Comparison of ENCODE assay signal across 1 cellular context in genomic region chr1:7784492-7785071, GRCh38.
TF ChIP-seq lines count a peak whose summit lies in the region.

No MANE protein-coding gene starts in this region.

TF ChIP-seq in GM23338, 12 proteins besides CTCF, POLR2A, EP300 and RAD21 (continued from another document):
- no peak for TF ChIP-seq ZNF462 (CRISPR knock-in tag; IDR thresholded peaks at IDR 0.05)
- TF ChIP-seq ZNF114 (CRISPR knock-in tag; IDR thresholded peaks at IDR 0.05) = no peak
- no peak for TF ChIP-seq ZNF331 (CRISPR knock-in tag; IDR thresholded peaks at IDR 0.05; ENCODE audit: low read depth)
- no peak for TF ChIP-seq EZH2 (IDR thresholded peaks at IDR 0.05; ENCODE audit: low read depth, unreplicated experiment)
- TF ChIP-seq EZH2phosphoT487 (IDR thresholded peaks at IDR 0.05; ENCODE audit: unreplicated experiment) = no peak
- no peak for TF ChIP-seq NANOG (IDR thresholded peaks at IDR 0.05; ENCODE audit: borderline replicate concordance)
- TF ChIP-seq POLR2AphosphoS5 (IDR thresholded peaks at IDR 0.05; ENCODE audit: low read depth) = no peak
- TF ChIP-seq CREB1 (CRISPR knock-in tag; IDR thresholded peaks at IDR 0.05; ENCODE audit: low read depth) = no peak
- TF ChIP-seq STAT1 (IDR thresholded peaks at IDR 0.05; ENCODE audit: unreplicated experiment) = no peak
- TF ChIP-seq ETS1 (IDR thresholded peaks at IDR 0.05) = no peak
- TF ChIP-seq JUNB (IDR thresholded peaks at IDR 0.05; ENCODE audit: unreplicated experiment) = no peak
TF ChIP-seq in GM23338: peak in this region for 0.
